Comparison of ENCODE assay signal across 10 cellular contexts in the genomic region with DNA sequence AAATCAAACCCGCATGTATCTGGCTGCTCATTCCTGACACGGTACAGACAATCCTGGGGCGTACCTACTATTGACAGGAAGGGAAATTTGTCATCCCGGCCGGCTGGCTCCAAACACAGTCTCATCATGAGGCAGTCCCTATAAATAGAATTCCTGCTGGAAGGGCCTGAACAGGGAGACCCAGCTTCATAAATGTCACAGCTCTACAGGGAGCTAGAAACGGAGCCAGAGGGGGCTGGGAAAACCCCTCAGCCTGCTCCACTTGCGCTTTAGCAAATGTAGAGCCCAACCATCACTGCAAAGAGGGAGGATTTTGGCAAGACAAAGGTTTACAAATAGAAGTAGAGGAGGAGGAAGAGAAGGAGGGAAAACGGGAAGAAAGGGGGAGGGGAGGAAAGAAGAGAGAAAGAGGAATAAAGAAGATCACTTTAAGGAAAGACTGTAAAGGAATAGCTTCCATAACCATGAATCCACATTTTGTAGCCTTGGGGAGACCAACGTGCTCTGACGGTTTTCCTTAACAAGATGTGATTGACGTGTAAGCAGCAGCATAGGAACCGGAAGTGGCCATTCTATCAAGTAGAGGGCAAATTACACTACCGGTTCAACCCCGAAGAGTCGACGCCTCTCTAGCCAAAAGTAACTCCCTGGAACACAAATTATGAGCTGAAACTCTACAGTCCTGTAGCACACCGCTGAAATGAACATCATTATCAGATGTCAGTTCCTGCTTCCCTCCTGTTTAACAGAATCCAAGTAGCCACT. TPM values are rescaled to one million over a fixed set of nuclear protein-coding genes. Genes with fewer than 3 reads are reported as not detected.
A peak's percentile ranks its signal among the peaks of the same experiment; 100 is the strongest.
DNase-seq lines count a peak whose midpoint lies in the region; ATAC-seq and TF ChIP-seq lines count a peak whose summit lies in the region.
"Had no signal": no experiment of that assay in that cellular context is flagged by ENCODE, and none has a peak within 500 bp of the region (broad histone marks: within the 10 kb centered on the region; RNA-seq: fewer than 3 reads in every experiment).

No MANE protein-coding gene starts in this region.

- H4K20me1 ChIP-seq in PC-3 (ENCODE audit: low read length) = no peaks in the 10 kb centered on the region

- H3F3A ChIP-seq in PC-3 (ENCODE audit: low read length, unreplicated experiment) = no peaks in the 10 kb centered on the region

- 41 to 47% methylated on average over 17 of the region's 17 CpGs for WGBS in lower leg skin, 2 donors

- H3K27me3 ChIP-seq in PC-3 (ENCODE audit: low read length) = no peaks in the 10 kb centered on the region
- no peaks in the 10 kb centered on the region for H3K27me3 ChIP-seq in tibial artery

- no peak for TF ChIP-seq POLR2A in lower leg skin (IDR thresholded peaks at IDR 0.05)

- H3K36me3 ChIP-seq in PC-3 (ENCODE audit: low read depth, low read length) (no peaks in the 10 kb centered on the region), tibial artery (no peaks in the 10 kb centered on the region)

- POLR2A ChIA-PET in PC-3 (lab: Charles Lee; ENCODE audit: unreplicated experiment) = no interaction called here

- intact Hi-C loops in PC-3 (cut with micrococcal nuclease) = no loop called here
- intact Hi-C loops in lower leg skin (cut with DNase I; ENCODE audit: low total_unique reads) = no loop called here
- intact Hi-C loops in tibial artery (cut with DNase I; ENCODE audit: low total_unique reads) = no loop called here
- intact Hi-C loops in head of caudate nucleus (cut with DNase I) = no loop called here

- TF ChIP-seq CTCF in PC-3 (conservative IDR thresholded peaks at IDR 0.05; ENCODE audit: low read depth, low read length) (no peak), epithelial cell of esophagus (IDR thresholded peaks at IDR 0.05; ENCODE audit: insufficient read depth, low read depth, low read length, missing control alignments) (no peak), lower leg skin (IDR thresholded peaks at IDR 0.05) (no peak), tibial artery (IDR thresholded peaks at IDR 0.05) (no peak)

- H3K9ac ChIP-seq in PC-3 (ENCODE audit: low read length) = peak overlapping the region; percentile 20

- H3K4me2 ChIP-seq in PC-3 (ENCODE audit: low read length) = peak overlapping the region; percentile 75

- H2AFZ ChIP-seq in PC-3 (ENCODE audit: low read length) = peak overlapping the region; percentile 74

- no peaks in the 10 kb centered on the region for H3K9me3 ChIP-seq in PC-3 (ENCODE audit: low read length)
- no peaks in the 10 kb centered on the region for H3K9me3 ChIP-seq in tibial artery

- CTCF ChIA-PET in PC-3 (lab: Charles Lee) = no interaction called here

- H3K4me3 ChIP-seq in PC-3 (ENCODE audit: low read length) = peak overlapping the region; percentile 8; the same call in 1 of the 2 replicates
- H3K4me3 ChIP-seq in epithelial cell of esophagus (ENCODE audit: low read length) = no peak overlapping the region
- no peak overlapping the region for H3K4me3 ChIP-seq in lower leg skin (ENCODE audit: low read depth, poor library complexity, severe bottlenecking)
- peak overlapping the region; percentile 3 to 14 for H3K4me3 ChIP-seq in tibial artery

- peak overlapping the region; percentile 78 for H3K27ac ChIP-seq in PC-3 (ENCODE audit: low read length)
- H3K27ac ChIP-seq in tibial artery = peak overlapping the region; percentile 74 to 81

- DNase-seq in PC-3 = peak; percentile 84
- DNase-seq in epithelial cell of esophagus (ENCODE audit: low read depth) = peak; percentile 54
- peak; percentile 18 to 91 for DNase-seq in lower leg skin (ENCODE audit: low spot score in 2 of 2)
- peak; percentile 64 to 82 for DNase-seq in tibial artery
- DNase-seq in activated naive CD4-positive, alpha-beta T cell treated with anti-CD3 and anti-CD28 coated beads, Interleukin-2, amount 50 U/mL, for 16 hours = no peak
- no peak for DNase-seq in head of caudate nucleus
- no peak for DNase-seq in NCI-H1105 treated with DMSO at 0.1 percent for 48 hours (lab: John Stamatoyannopoulos, UW)
- DNase-seq: activated B cell treated with CpG ODN at 0.5 μM for 24 hours, cortex of kidney had no signal

- peak; percentile 94 for ATAC-seq in PC-3
- no peak for ATAC-seq in HG03045 (IDR thresholded peaks at IDR 0.05; ENCODE audit: unreplicated experiment)

- no TSS peak for BruUV-seq in PC-3 (replicated peaks; lab: Mats Ljungman, UMichigan)

- H3K79me2 ChIP-seq in PC-3 (ENCODE audit: low read length) = no peaks in the 10 kb centered on the region

- peaks cover 41% of the 10 kb centered on the region for H3K4me1 ChIP-seq in PC-3 (ENCODE audit: insufficient read depth, low read length)
- peaks cover 0 to 66% (median 31%) of the 10 kb centered on the region in 4 donors for H3K4me1 ChIP-seq in tibial artery

- H3K9me2 ChIP-seq in PC-3 (replicated peaks; ENCODE audit: low read length) = no peaks in the 10 kb centered on the region

RNA-seq across cellular contexts. Expression of a gene that starts 56.8 kb away (rescaled TPM):
- total RNA-seq in PC-3 (2014; rRNA removed) = 0.52 and 1.1 TPM in 2 replicates
- total RNA-seq in lower leg skin = 1 to 10 TPM in 1 of 4 donors, under 1 TPM in 3; 0.25 to 2.4 (median 0.74) TPM

Comparison
In these comparisons a context has a peak if more than half of its experiments do, and no peak if none do; other contexts are left out.
1. DNase-seq: peak in PC-3 (single experiment), epithelial cell of esophagus (single experiment), lower leg skin (2 of 2) and tibial artery (2 of 2); none in activated naive CD4-positive, alpha-beta T cell treated with anti-CD3 and anti-CD28 coated beads, Interleukin-2, amount 50 U/mL, for 16 hours (single experiment), head of caudate nucleus (0 of 42) and NCI-H1105 treated with DMSO at 0.1 percent for 48 hours (single experiment).
2. H3K4me3 ChIP-seq: peak in PC-3 (single experiment) and tibial artery (2 of 2); none in epithelial cell of esophagus (single experiment) and lower leg skin (single experiment).